In the genomic region with DNA sequence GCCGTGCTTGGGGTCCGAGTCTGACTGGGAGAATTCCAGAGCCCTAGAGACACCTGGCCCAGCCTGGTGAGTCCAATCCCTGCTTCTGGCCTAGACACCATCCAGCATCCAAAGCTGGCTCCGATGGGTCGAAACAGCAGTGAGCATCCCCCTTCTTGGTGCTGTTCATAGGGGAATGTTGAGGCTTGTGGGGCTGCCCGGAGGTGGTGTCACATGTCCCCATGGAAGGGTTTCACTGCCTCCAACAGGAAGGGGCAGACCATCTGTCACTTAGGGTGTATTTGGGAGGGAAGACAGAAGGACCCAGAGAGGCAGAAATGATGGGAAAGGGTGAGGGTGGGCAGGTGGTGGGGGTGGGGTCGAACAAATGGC, we compare ENCODE assay signal across 9 cellular contexts. TPM values are rescaled to one million over a fixed set of nuclear protein-coding genes. Genes with fewer than 3 reads are reported as not detected.
DNase-seq lines count a peak whose midpoint lies in the region; ATAC-seq and TF ChIP-seq lines count a peak whose summit lies in the region.
"Had no signal": no experiment of that assay in that cellular context is flagged by ENCODE, and none has a peak within 500 bp of the region (broad histone marks: within the 10 kb centered on the region; RNA-seq: fewer than 3 reads in every experiment).

No MANE protein-coding gene starts in this region.

- 93% methylated on average over 6 of the region's 6 CpGs for WGBS in smooth muscle cell (ENCODE audit: low lambda C conversion rate)

- H3K9me3 ChIP-seq in RWPE2 (ENCODE audit: severe bottlenecking) (no peaks in the 10 kb centered on the region), smooth muscle cell (replicated peaks; ENCODE audit: low read depth) (no peaks in the 10 kb centered on the region)

- no peak overlapping the region for H3K4me3 ChIP-seq in H7 (ENCODE audit: insufficient read depth, low read depth, low read length)
- H3K4me3 ChIP-seq in RWPE2 (ENCODE audit: severe bottlenecking), result no peak overlapping the region
- H3K4me3 ChIP-seq in smooth muscle cell, result no peak overlapping the region

- ATAC-seq in RWPE2 (ENCODE audit: low read depth) (no peak), HG02970 (IDR thresholded peaks at IDR 0.05; ENCODE audit: low FRiP score, unreplicated experiment) (no peak)

- H3K27ac Mint-ChIP-seq in glutamatergic neuron (ENCODE audit: unreplicated experiment), result peak overlapping the region; percentile 96

- peaks cover 23% of the 10 kb centered on the region for H3K27me3 Mint-ChIP-seq in glutamatergic neuron (ENCODE audit: unreplicated experiment)

- H3K4me2 ChIP-seq in smooth muscle cell, result no peak overlapping the region

- H3K27ac ChIP-seq in RWPE2 (ENCODE audit: poor library complexity, severe bottlenecking) (peak overlapping the region; percentile 26), smooth muscle cell (ENCODE audit: low read depth) (peak overlapping the region; percentile 31)

- H3F3A ChIP-seq in smooth muscle cell (ENCODE audit: low read depth), result peaks cover 21% of the 10 kb centered on the region

- peaks cover 10% of the 10 kb centered on the region for H3K9me3 Mint-ChIP-seq in glutamatergic neuron (ENCODE audit: unreplicated experiment)

- peaks cover 2% of the 10 kb centered on the region; the same call in 1 of the 2 replicates for H3K27me3 ChIP-seq in H7 (ENCODE audit: control insufficient read depth, insufficient read depth, low read length)
- no peaks in the 10 kb centered on the region for H3K27me3 ChIP-seq in RWPE2 (ENCODE audit: insufficient read depth, poor library complexity, severe bottlenecking)
- no peaks in the 10 kb centered on the region for H3K27me3 ChIP-seq in smooth muscle cell (ENCODE audit: low read depth)

- TF ChIP-seq CTCF in RWPE2 (IDR thresholded peaks at IDR 0.05; ENCODE audit: poor library complexity, severe bottlenecking) (no peak), glutamatergic neuron (IDR thresholded peaks at IDR 0.05; ENCODE audit: partially characterized antibody, unreplicated experiment) (no peak), smooth muscle cell (IDR thresholded peaks at IDR 0.05; ENCODE audit: borderline replicate concordance, insufficient read depth, poor library complexity, severe bottlenecking) (no peak)

- no peaks in the 10 kb centered on the region for H3K36me3 ChIP-seq in H7 (replicated peaks; ENCODE audit: control insufficient read depth, insufficient read depth, low read length)
- no peaks in the 10 kb centered on the region for H3K36me3 ChIP-seq in RWPE2 (ENCODE audit: low read depth)
- no peaks in the 10 kb centered on the region for H3K36me3 ChIP-seq in smooth muscle cell (ENCODE audit: low read depth)

- DNase-seq in H7 (peak; percentile 56), RWPE2 (ENCODE audit: low spot score) (peak; percentile 27), glutamatergic neuron (no peak), smooth muscle cell (lab: John Stamatoyannopoulos, UW; ENCODE audit: unreplicated experiment) (no peak), erythroblast (lab: John Stamatoyannopoulos, UW) (no peak), ureter (ENCODE audit: low spot score) (no peak), COLO668 (lab: John Stamatoyannopoulos, UW; ENCODE audit: unreplicated experiment) (no peak)

- TF ChIP-seq POLR2A in erythroblast (IDR thresholded peaks at IDR 0.05; ENCODE audit: low read length), result no peak

- H3K9ac ChIP-seq in smooth muscle cell (ENCODE audit: low read depth), result no peak overlapping the region

- H3K4me1 Mint-ChIP-seq in glutamatergic neuron (ENCODE audit: low read depth, unreplicated experiment), result peaks cover 23% of the 10 kb centered on the region

- H3K4me1 ChIP-seq in RWPE2 (ENCODE audit: insufficient read depth, poor library complexity, severe bottlenecking) (peaks cover 6% of the 10 kb centered on the region), smooth muscle cell (ENCODE audit: low read depth) (peaks cover 13% of the 10 kb centered on the region)

- no peak overlapping the region for H2AFZ ChIP-seq in smooth muscle cell (ENCODE audit: low read depth)

- H3K79me2 ChIP-seq in smooth muscle cell (ENCODE audit: low read depth), result no peaks in the 10 kb centered on the region

- no peaks in the 10 kb centered on the region for H3K36me3 Mint-ChIP-seq in glutamatergic neuron (ENCODE audit: unreplicated experiment)

- no peak overlapping the region for H3K4me3 Mint-ChIP-seq in glutamatergic neuron (ENCODE audit: unreplicated experiment)

- H4K20me1 ChIP-seq in smooth muscle cell (ENCODE audit: low read depth), result no peaks in the 10 kb centered on the region

RNA-seq across cellular contexts. Expression of a gene that starts 13.9 kb away (rescaled TPM):
- not detected in 2 replicates for total RNA-seq in H7 (2014; rRNA removed; shearing (Covaris generic))
- 0.56 TPM for total RNA-seq in glutamatergic neuron (ENCODE audit: unreplicated experiment)
- not detected in 2 replicates for total RNA-seq in smooth muscle cell
- 0.59 TPM in 1 of 2 replicates, not detected in the other for polyA plus RNA-seq in smooth muscle cell
- not detected for total RNA-seq in ureter
- total RNA-seq: subcutaneous adipose tissue had no signal

RNA-seq across cellular contexts. Expression of a gene that starts 19.0 kb away (rescaled TPM):
- 71.2 and 80.5 TPM in 2 replicates for total RNA-seq in H7 (2014; rRNA removed; shearing (Covaris generic))
- total RNA-seq in glutamatergic neuron (ENCODE audit: unreplicated experiment) (62.6 TPM), smooth muscle cell (24.7 and 42.9 TPM in 2 replicates), ureter (31.2 TPM)
- 118 and 129 TPM in 2 replicates for polyA plus RNA-seq in smooth muscle cell

RNA-seq across cellular contexts. Expression of a gene that starts 34.9 kb away (rescaled TPM):
- 19.2 and 20.9 TPM in 2 replicates for total RNA-seq in H7 (2014; rRNA removed; shearing (Covaris generic))
- total RNA-seq in glutamatergic neuron (ENCODE audit: unreplicated experiment) (25.4 TPM), smooth muscle cell (10.9 and 13.8 TPM in 2 replicates), ureter (18.8 TPM)
- 22.2 and 26.0 TPM in 2 replicates for polyA plus RNA-seq in smooth muscle cell

RNA-seq across cellular contexts. Expression of a gene that starts 58.4 kb away (rescaled TPM):
- 10.8 and 12.7 TPM in 2 replicates for total RNA-seq in H7 (2014; rRNA removed; shearing (Covaris generic))
- total RNA-seq in glutamatergic neuron (ENCODE audit: unreplicated experiment) (2.3 TPM), smooth muscle cell (59.9 and 87.7 TPM in 2 replicates), ureter (6.5 TPM)
- polyA plus RNA-seq in smooth muscle cell, result 180 and 234 TPM in 2 replicates

Comparison
In these comparisons a context has a peak if more than half of its experiments do, and no peak if none do; other contexts are left out.
1. DNase-seq: peak in H7 (single experiment) and RWPE2 (single experiment); none in glutamatergic neuron (single experiment), smooth muscle cell (single experiment), erythroblast (0 of 2), ureter (single experiment) and COLO668 (single experiment).